Comparison of ENCODE assay signal across 1 cellular context in the genomic region with DNA sequence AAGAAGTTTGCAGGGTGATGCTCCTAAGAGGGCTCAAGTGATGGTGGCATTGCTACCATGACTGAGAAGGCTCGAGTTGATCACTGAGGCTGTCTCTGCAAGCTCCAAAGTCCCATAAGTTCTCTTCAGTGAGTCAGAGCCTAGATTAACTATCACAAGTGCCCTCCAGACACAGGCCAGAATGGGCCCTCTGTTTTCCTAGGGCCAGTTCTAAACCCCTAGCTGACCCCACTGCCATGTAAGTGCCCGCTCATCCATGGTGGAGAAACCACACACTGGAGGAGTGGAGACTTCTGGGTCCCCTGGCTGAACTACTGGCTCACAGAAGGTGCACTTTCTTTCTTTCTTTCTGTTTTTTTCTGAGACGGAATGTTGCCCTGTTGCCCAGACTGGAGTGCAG.
TF ChIP-seq lines count a peak whose summit lies in the region.

No MANE protein-coding gene starts in this region.

TF ChIP-seq in H1, 55 proteins besides CTCF, POLR2A, EP300 and RAD21 (continued from another document):
- TF ChIP-seq CHD7 (IDR thresholded peaks at IDR 0.05; ENCODE audit: insufficient replicate concordance, low read length) (no peak), YY1 (IDR thresholded peaks at IDR 0.05; ENCODE audit: low read depth, low read length) (no peak), FOSL1 (IDR thresholded peaks at IDR 0.05; ENCODE audit: insufficient read depth, low read depth, low read length) (no peak)
